ENCODE assay signal across 8 cellular contexts in the genomic region with DNA sequence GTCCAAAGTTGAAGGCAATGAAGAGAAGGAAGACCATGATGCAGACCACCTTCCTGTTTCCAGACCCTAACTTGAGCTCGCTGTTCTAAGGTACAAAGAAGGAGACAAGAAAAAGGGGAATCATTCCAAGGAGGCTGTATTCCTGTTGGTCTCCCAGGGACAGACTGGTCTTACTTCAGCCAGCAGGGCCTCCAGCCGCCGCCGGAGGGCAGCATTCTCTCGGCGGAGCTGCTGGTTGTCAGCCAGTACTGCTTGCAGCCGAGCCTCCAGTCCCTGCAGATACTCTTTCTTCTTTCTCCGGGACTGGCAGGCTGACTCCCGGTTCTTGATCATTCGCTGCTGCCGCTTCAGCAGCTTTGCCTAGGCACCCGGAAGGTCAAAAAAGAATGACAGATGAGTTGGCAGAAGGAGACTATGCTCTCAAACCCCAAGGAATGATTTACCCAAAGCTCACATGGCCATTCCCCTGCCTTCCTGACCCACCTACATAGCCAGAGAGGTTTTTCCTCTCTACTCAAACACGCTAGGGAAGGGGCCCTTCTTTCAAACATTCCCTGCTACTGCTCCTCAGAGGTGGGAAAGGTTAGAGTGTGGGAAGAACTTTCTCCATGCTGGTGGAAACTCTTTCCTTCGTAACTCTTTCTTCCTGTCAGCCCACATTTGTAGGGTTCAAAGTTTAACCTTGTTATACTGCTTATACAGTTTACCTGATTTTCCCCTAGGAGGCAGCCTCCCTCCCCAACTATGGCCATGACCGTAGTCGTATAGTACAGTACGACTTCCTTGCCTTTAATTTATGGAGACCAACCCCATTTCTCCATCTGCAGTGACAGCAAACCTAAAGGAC. TPM values are rescaled to one million over a fixed set of nuclear protein-coding genes. Genes with fewer than 3 reads are reported as not detected.
A peak's percentile ranks its signal among the peaks of the same experiment; 100 is the strongest.
DNase-seq lines count a peak whose midpoint lies in the region; ATAC-seq lines count a peak whose summit lies in the region.

No MANE protein-coding gene starts in this region.

- ATAC-seq in CD4-positive, CD25-positive, alpha-beta regulatory T cell (ENCODE audit: low read depth in 2 of 2): peak; percentile 70 to 76
- no peak for ATAC-seq in HG03045 (IDR thresholded peaks at IDR 0.05; ENCODE audit: unreplicated experiment)

- peak overlapping the region in 1 of 2 experiments; percentile 66 for H2BK12ac ChIP-seq in mesenchymal stem cell (ENCODE audit: low read length in 2 of 2)

- no peaks in the 10 kb centered on the region for H3K9me3 ChIP-seq in CD4-positive, CD25-positive, alpha-beta regulatory T cell (ENCODE audit: control insufficient read depth in 2 of 2, low read length in 2 of 2)
- H3K9me3 ChIP-seq in mesenchymal stem cell (ENCODE audit: control insufficient read depth, low read length): no peaks in the 10 kb centered on the region

- H3K14ac ChIP-seq in mesenchymal stem cell (ENCODE audit: low read length in 2 of 2): no peak overlapping the region

- H3K9ac ChIP-seq in mesenchymal stem cell (ENCODE audit: low read length): peak overlapping the region; percentile 68

- peaks cover under 1 to 18% (median 13%) of the 10 kb centered on the region in 4 donors for H3K4me1 Mint-ChIP-seq in CD4-positive, CD25-positive, alpha-beta regulatory T cell

- H2AK5ac ChIP-seq in mesenchymal stem cell (ENCODE audit: low read length, severe bottlenecking): no peak overlapping the region

- H2AFZ ChIP-seq in mesenchymal stem cell (ENCODE audit: low read depth, low read length): no peak overlapping the region

- H3K36me3 ChIP-seq in CD4-positive, CD25-positive, alpha-beta regulatory T cell (ENCODE audit: control insufficient read depth, insufficient read depth, low read length): peaks cover 79% of the 10 kb centered on the region
- H3K36me3 ChIP-seq in mesenchymal stem cell (ENCODE audit: control insufficient read depth in 1 of 2, insufficient read depth in 2 of 2, low read depth in 1 of 2, low read length in 2 of 2): peaks cover 72 to 76% of the 10 kb centered on the region in 2 experiments

- no peak overlapping the region for H3K27ac ChIP-seq in CD4-positive, CD25-positive, alpha-beta regulatory T cell (ENCODE audit: insufficient read depth, low read length, poor library complexity, severe bottlenecking)
- no peak overlapping the region for H3K27ac ChIP-seq in mesenchymal stem cell (ENCODE audit: low read length, poor library complexity, severe bottlenecking)

- H3K4me1 ChIP-seq in CD4-positive, CD25-positive, alpha-beta regulatory T cell (ENCODE audit: control insufficient read depth, insufficient read depth, low read length, poor library complexity, severe bottlenecking): no peaks in the 10 kb centered on the region
- H3K4me1 ChIP-seq in mesenchymal stem cell (ENCODE audit: control insufficient read depth, insufficient read depth, low read depth, low read length): peaks cover 6% of the 10 kb centered on the region

- no peak overlapping the region for H3K23ac ChIP-seq in mesenchymal stem cell (ENCODE audit: low read length in 2 of 2)

- peak overlapping the region in 2 of 3 donors; percentile 36 to 89 for H3K27ac Mint-ChIP-seq in CD4-positive, CD25-positive, alpha-beta regulatory T cell

- peaks cover 14% of the 10 kb centered on the region for H3K79me1 ChIP-seq in mesenchymal stem cell (replicated peaks; ENCODE audit: low read length, poor library complexity, severe bottlenecking)

- no peak overlapping the region for H3K4me3 Mint-ChIP-seq in CD4-positive, CD25-positive, alpha-beta regulatory T cell

- no peaks in the 10 kb centered on the region for H3K27me3 Mint-ChIP-seq in CD4-positive, CD25-positive, alpha-beta regulatory T cell

- peaks cover 0 to 1% (median 0%) of the 10 kb centered on the region in 7 donors for H3K9me3 Mint-ChIP-seq in CD4-positive, CD25-positive, alpha-beta regulatory T cell

- no peaks in the 10 kb centered on the region for H3K27me3 ChIP-seq in CD4-positive, CD25-positive, alpha-beta regulatory T cell (ENCODE audit: control insufficient read depth, insufficient read depth, low read length)
- no peaks in the 10 kb centered on the region for H3K27me3 ChIP-seq in mesenchymal stem cell (ENCODE audit: control insufficient read depth in 1 of 2, insufficient read depth in 1 of 2, low read length in 2 of 2)

- H3K36me3 Mint-ChIP-seq in CD4-positive, CD25-positive, alpha-beta regulatory T cell: peaks cover 35% of the 10 kb centered on the region

- peak overlapping the region; percentile 21 for H4K8ac ChIP-seq in mesenchymal stem cell (ENCODE audit: low read length)

- H3K4me2 ChIP-seq in mesenchymal stem cell (ENCODE audit: low read length, poor library complexity, severe bottlenecking): no peak overlapping the region

- H2BK5ac ChIP-seq in mesenchymal stem cell (ENCODE audit: low read depth, low read length, poor library complexity, severe bottlenecking): no peak overlapping the region

- peak overlapping the region; percentile 56 for H2BK15ac ChIP-seq in mesenchymal stem cell (ENCODE audit: low read depth, poor library complexity, severe bottlenecking)

- no peak overlapping the region for H4K91ac ChIP-seq in mesenchymal stem cell (ENCODE audit: low read length)

- peak overlapping the region in 1 of 2 experiments; percentile 17 for H3K4ac ChIP-seq in mesenchymal stem cell (ENCODE audit: low read depth in 1 of 2, low read length in 2 of 2)

- H2BK120ac ChIP-seq in mesenchymal stem cell (ENCODE audit: low read depth, low read length): no peak overlapping the region

- no peak overlapping the region for H3K4me3 ChIP-seq in CD4-positive, CD25-positive, alpha-beta regulatory T cell (ENCODE audit: low read depth, low read length)
- peak overlapping the region in 1 of 2 experiments; percentile 30 for H3K4me3 ChIP-seq in mesenchymal stem cell (ENCODE audit: insufficient read depth in 1 of 2, low read depth in 1 of 2, low read length in 2 of 2)

- WGBS in mesenchymal stem cell: 27% methylated on average over 16 of the region's 17 CpGs

- no peak overlapping the region for H3K18ac ChIP-seq in mesenchymal stem cell (ENCODE audit: low read depth in 1 of 2, low read length in 2 of 2)

- DNase-seq in CD4-positive, CD25-positive, alpha-beta regulatory T cell: peak; percentile 45 to 75 (median 57)
- DNase-seq in HK-2 (ENCODE audit: unreplicated experiment) (peak; percentile 80), NOMO-1 treated with dmso at 0.1 percent for 144 hours (lab: John Stamatoyannopoulos, UW; ENCODE audit: unreplicated experiment) (peak; percentile 37), mesenchymal stem cell (peak; percentile 88)
- DNase-seq in activated CD8-positive, alpha-beta memory T cell treated with anti-CD3 and anti-CD28 coated beads for 48 hours (ENCODE audit: low read depth in 2 of 3, low spot score in 2 of 3): peak in 2 of 3 experiments; percentile 34 to 43
- DNase-seq in effector CD4-positive, alpha-beta T cell: peak; percentile 56
- DNase-seq in stimulated activated CD4-positive, alpha-beta T cell treated with anti-CD3 and anti-CD28 coated beads, TNF-alpha, amount 100 ng/mL, for 4 hours (ENCODE audit: low read depth in 3 of 3): peak; percentile 40 to 48 (median 44)

RNA-seq across cellular contexts. Expression of a gene that starts 9.0 kb away (rescaled TPM):
- total RNA-seq in CD4-positive, CD25-positive, alpha-beta regulatory T cell: 117 TPM
- 10 to 100 TPM; 20.0 to 27.7 (median 24.2) TPM for polyA plus RNA-seq in CD4-positive, CD25-positive, alpha-beta regulatory T cell
- polyA plus RNA-seq in mesenchymal stem cell (2013, experiment 1 of 2): 68.3 TPM
- 66.3 TPM for polyA plus RNA-seq in mesenchymal stem cell (2013, experiment 2 of 2)

RNA-seq across cellular contexts. Expression of a gene that starts 9.9 kb away (rescaled TPM):
- 11.2 TPM for total RNA-seq in CD4-positive, CD25-positive, alpha-beta regulatory T cell
- polyA plus RNA-seq in CD4-positive, CD25-positive, alpha-beta regulatory T cell: under 1 TPM in 2 of 4 donors, not detected in 2; 0.15 to 0.46 TPM
- polyA plus RNA-seq in mesenchymal stem cell (2013, experiment 1 of 2): 3.9 TPM
- polyA plus RNA-seq in mesenchymal stem cell (2013, experiment 2 of 2): 3.2 TPM

RNA-seq across cellular contexts. Expression of a gene that starts 11.1 kb away (rescaled TPM):
- 1.5 TPM for total RNA-seq in CD4-positive, CD25-positive, alpha-beta regulatory T cell
- 1 to 10 TPM; 1.2 to 1.5 (median 1.4) TPM for polyA plus RNA-seq in CD4-positive, CD25-positive, alpha-beta regulatory T cell
- polyA plus RNA-seq in mesenchymal stem cell (2013, experiment 1 of 2): 4.3 TPM
- 4.3 TPM for polyA plus RNA-seq in mesenchymal stem cell (2013, experiment 2 of 2)

RNA-seq across cellular contexts. Expression of a gene that starts 32.7 kb away (rescaled TPM):
- total RNA-seq in CD4-positive, CD25-positive, alpha-beta regulatory T cell: 0.39 TPM
- under 1 TPM in 3 of 4 donors, not detected in 1; 0.13 to 0.55 (median 0.18) TPM for polyA plus RNA-seq in CD4-positive, CD25-positive, alpha-beta regulatory T cell
- 8.0 TPM for polyA plus RNA-seq in mesenchymal stem cell (2013, experiment 1 of 2)
- 7.9 TPM for polyA plus RNA-seq in mesenchymal stem cell (2013, experiment 2 of 2)

RNA-seq across cellular contexts. Expression of a gene that starts 34.9 kb away (rescaled TPM):
- total RNA-seq in CD4-positive, CD25-positive, alpha-beta regulatory T cell: 4.8 TPM
- 1 to 10 TPM; 3.1 to 6.2 (median 5.4) TPM for polyA plus RNA-seq in CD4-positive, CD25-positive, alpha-beta regulatory T cell
- polyA plus RNA-seq in mesenchymal stem cell (2013, experiment 1 of 2): 31.6 TPM
- polyA plus RNA-seq in mesenchymal stem cell (2013, experiment 2 of 2): 31.6 TPM

Comparison
In these comparisons a context has a peak if more than half of its experiments do, and no peak if none do; other contexts are left out.
1. DNase-seq: peak in every context shown above with its lines; median percentile 88 in mesenchymal stem cell; 80 in HK-2; 57 in CD4-positive, CD25-positive, alpha-beta regulatory T cell; 56 in effector CD4-positive, alpha-beta T cell; 44 in stimulated activated CD4-positive, alpha-beta T cell treated with anti-CD3 and anti-CD28 coated beads, TNF-alpha, amount 100 ng/mL, for 4 hours; 38 in activated CD8-positive, alpha-beta memory T cell treated with anti-CD3 and anti-CD28 coated beads for 48 hours; 37 in NOMO-1 treated with dmso at 0.1 percent for 144 hours.